8 cellular contexts compared by ENCODE assay signal in the genomic region with DNA sequence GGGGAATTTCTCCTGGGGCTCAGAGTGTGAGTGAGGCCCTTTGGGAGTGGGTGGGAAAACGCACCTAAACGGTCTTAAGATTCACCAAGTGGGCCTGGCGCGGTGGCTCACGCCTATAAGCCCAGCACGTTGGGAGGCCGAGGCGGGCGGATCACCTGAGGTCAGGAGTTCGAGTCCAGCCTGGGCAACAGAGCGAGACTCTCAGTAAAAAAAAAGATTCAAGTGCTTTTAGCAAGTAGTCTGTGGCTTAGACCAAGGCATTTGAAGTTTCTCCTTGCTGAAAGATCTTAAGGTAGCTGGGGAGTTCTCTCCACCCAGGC. TPM values are rescaled to one million over a fixed set of nuclear protein-coding genes. Genes with fewer than 3 reads are reported as not detected.
DNase-seq lines count a peak whose midpoint lies in the region; ATAC-seq lines count a peak whose summit lies in the region.

No MANE protein-coding gene starts in this region.

- H3K36me3 Mint-ChIP-seq in activated CD4-positive, alpha-beta memory T cell treated with anti-CD3 and anti-CD28 coated beads for 36 hours = peaks cover 59% of the 10 kb centered on the region

- intact Hi-C loops in activated CD4-positive, alpha-beta memory T cell treated with anti-CD3 and anti-CD28 coated beads for 36 hours (cut with micrococcal nuclease) = no loop called here
- intact Hi-C loops in right cardiac atrium (cut with DNase I) = no loop called here

- peaks cover 16% of the 10 kb centered on the region for H3K4me1 ChIP-seq in HAP-1
- H3K4me1 ChIP-seq in right cardiac atrium (ENCODE audit: control insufficient read depth, insufficient read depth, low read length) = no peaks in the 10 kb centered on the region

- H3K4me1 Mint-ChIP-seq in activated CD4-positive, alpha-beta memory T cell treated with anti-CD3 and anti-CD28 coated beads for 36 hours (ENCODE audit: low read depth) = peaks cover 42% of the 10 kb centered on the region

- no peaks in the 10 kb centered on the region for H3K27me3 Mint-ChIP-seq in activated CD4-positive, alpha-beta memory T cell treated with anti-CD3 and anti-CD28 coated beads for 36 hours

- H3K27ac ChIP-seq in right cardiac atrium (ENCODE audit: low read length) (peak overlapping the region; percentile 13), skin epidermis (peak overlapping the region in 20 of 21 experiments; percentile 87 to 98 (median 96))

- peak overlapping the region; percentile 74 for H3K4me3 ChIP-seq in HAP-1
- peak overlapping the region; percentile 88 for H3K4me3 ChIP-seq in right cardiac atrium (ENCODE audit: low read length)
- peak overlapping the region; percentile 68 to 89 (median 81) for H3K4me3 ChIP-seq in skin epidermis

- peak overlapping the region; percentile 81 for H3K27ac Mint-ChIP-seq in activated CD4-positive, alpha-beta memory T cell treated with anti-CD3 and anti-CD28 coated beads for 36 hours

- H3K9me3 Mint-ChIP-seq in activated CD4-positive, alpha-beta memory T cell treated with anti-CD3 and anti-CD28 coated beads for 36 hours = no peaks in the 10 kb centered on the region

- whole genome bisulfite sequencing in right cardiac atrium = 62% methylated on average over 11 of the region's 11 CpGs

- in situ Hi-C loops in HAP-1 (cut with MboI; ENCODE audit: low sequenced_read_pairs) = no loop called here

- peak in 1 of 2 experiments; percentile 33 for DNase-seq in HAP-1 (ENCODE audit: low spot score in 2 of 2)
- no peak for DNase-seq in activated CD4-positive, alpha-beta memory T cell treated with anti-CD3 and anti-CD28 coated beads for 36 hours
- DNase-seq in right cardiac atrium = peak in 1 of 3 donors; percentile 62
- DNase-seq in stimulated activated CD4-positive, alpha-beta T cell treated with anti-CD3 and anti-CD28 coated beads, Interleukin-2, amount 100 ng/mL, for 24 hours = no peak
- no peak for DNase-seq in activated CD4-positive, alpha-beta T cell treated with anti-CD3 and anti-CD28 coated beads, Interleukin-2, amount 50 U/mL, for 1 hour

- POLR2A ChIA-PET in activated CD4-positive, alpha-beta memory T cell treated with anti-CD3 and anti-CD28 coated beads for 36 hours (lab: Charles Lee) = interaction anchor here (1.7 to 5.4 kb wide), 13 partner anchors 11 to 235 kb away, joined by 7 to 70 read pairs (median 17); a partner anchor contains a TSS

- ATAC-seq in right cardiac atrium = no peak
- ATAC-seq in HG03159 (IDR thresholded peaks at IDR 0.05; ENCODE audit: unreplicated experiment) = no peak
- ATAC-seq in HG03442 (IDR thresholded peaks at IDR 0.05; ENCODE audit: unreplicated experiment) = no peak

- H3K36me3 ChIP-seq in HAP-1 (replicated peaks) = peaks cover 62% of the 10 kb centered on the region

- H3K9me3 ChIP-seq in HAP-1 (no peaks in the 10 kb centered on the region), right cardiac atrium (ENCODE audit: control insufficient read depth, low read length) (no peaks in the 10 kb centered on the region)

- CTCF ChIA-PET in activated CD4-positive, alpha-beta memory T cell treated with anti-CD3 and anti-CD28 coated beads for 36 hours (lab: Charles Lee) = interaction anchor here (1.9 to 2.5 kb wide), 2 partner anchors 9 to 24 kb away, joined by 13 to 32 read pairs; a partner anchor contains a TSS

- H3K27me3 ChIP-seq in HAP-1 (ENCODE audit: low read depth) = no peaks in the 10 kb centered on the region
- no peaks in the 10 kb centered on the region for H3K27me3 ChIP-seq in right cardiac atrium (ENCODE audit: control insufficient read depth, insufficient read depth)

- peak overlapping the region; percentile 83 for H3K4me3 Mint-ChIP-seq in activated CD4-positive, alpha-beta memory T cell treated with anti-CD3 and anti-CD28 coated beads for 36 hours

RNA-seq across cellular contexts. Expression of a gene that starts 1.4 kb away (rescaled TPM):
- 1,000 to 10,000 TPM; 2,983 to 3,047 TPM for total RNA-seq in activated CD4-positive, alpha-beta memory T cell treated with anti-CD3 and anti-CD28 coated beads for 36 hours
- 1,000 to 10,000 TPM in 1 of 4 donors, 100 to 1,000 TPM in 3; 848 to 1,081 (median 910) TPM for total RNA-seq in right cardiac atrium
- 1,144 TPM for polyA plus RNA-seq in right cardiac atrium

RNA-seq across cellular contexts. Expression of a gene that starts 11.3 kb away (rescaled TPM):
- total RNA-seq in activated CD4-positive, alpha-beta memory T cell treated with anti-CD3 and anti-CD28 coated beads for 36 hours = 1 to 10 TPM; 1.1 to 1.3 TPM
- under 1 TPM; 0.14 to 0.28 (median 0.22) TPM for total RNA-seq in right cardiac atrium
- 0.18 TPM for polyA plus RNA-seq in right cardiac atrium

RNA-seq across cellular contexts. Expression of a gene that starts 23.5 kb away (rescaled TPM):
- total RNA-seq in activated CD4-positive, alpha-beta memory T cell treated with anti-CD3 and anti-CD28 coated beads for 36 hours = 10 to 100 TPM; 80.2 to 87.9 TPM
- 10 to 100 TPM in 1 of 4 donors, 1 to 10 TPM in 3; 6.0 to 11.4 (median 8.2) TPM for total RNA-seq in right cardiac atrium
- polyA plus RNA-seq in right cardiac atrium = 11.0 TPM

RNA-seq across cellular contexts. Expression of a gene that starts 30.4 kb away (rescaled TPM):
- under 1 TPM; 0.40 to 0.41 TPM for total RNA-seq in activated CD4-positive, alpha-beta memory T cell treated with anti-CD3 and anti-CD28 coated beads for 36 hours
- under 1 TPM in 3 of 4 donors, not detected in 1; 0.44 to 0.74 (median 0.47) TPM for total RNA-seq in right cardiac atrium
- polyA plus RNA-seq in right cardiac atrium = 1.1 TPM

RNA-seq across cellular contexts. Expression of a gene that starts 31.6 kb away (rescaled TPM):
- total RNA-seq in activated CD4-positive, alpha-beta memory T cell treated with anti-CD3 and anti-CD28 coated beads for 36 hours = 10 to 100 TPM; 35.2 to 38.6 TPM
- 1 to 10 TPM; 5.1 to 8.8 (median 5.7) TPM for total RNA-seq in right cardiac atrium
- 6.4 TPM for polyA plus RNA-seq in right cardiac atrium

Comparison
In these comparisons a context has a peak if more than half of its experiments do, and no peak if none do; other contexts are left out.
1. RNA of a gene that starts 23.5 kb away (total RNA-seq): 80.2 to 87.9 TPM in activated CD4-positive, alpha-beta memory T cell treated with anti-CD3 and anti-CD28 coated beads for 36 hours; 6.0 to 11.4 TPM in right cardiac atrium; every median in the first group is over 4 times any median in the second.
2. Peak in every context shown above with its lines, with median percentiles within 50 percentile points of each other: H3K4me3 ChIP-seq.